Comparison of ENCODE assay signal across 17 cellular contexts in genomic region chr14:64069634-64070359, GRCh38.
"Had no signal": no experiment of that assay in that cellular context is flagged by ENCODE, and none has a peak within 500 bp of the region (broad histone marks: within the 10 kb centered on the region; RNA-seq: fewer than 3 reads in every experiment).

No MANE protein-coding gene starts in this region.

- H3K4me3 ChIP-seq: adrenal gland, colonic mucosa, SK-N-MC, smooth muscle cell, thoracic aorta had no signal

- H3K27ac ChIP-seq: adrenal gland, colonic mucosa, foreskin keratinocyte, SK-N-MC had no signal

- H3K9me3 Mint-ChIP-seq: stimulated activated naive CD8-positive, alpha-beta T cell treated with anti-CD3 and anti-CD28 coated beads, Interleukin-15, amount 100 ng/mL, for 72 hours had no signal

- DNase-seq: activated CD4-positive, alpha-beta T cell treated with anti-CD3 and anti-CD28 coated beads, Interleukin-2, amount 50 U/mL, for 1 hour; activated CD8-positive, alpha-beta memory T cell treated with anti-CD3 and anti-CD28 coated beads for 24 hours; activated naive CD4-positive, alpha-beta T cell treated with Interleukin-2 at 50 U/mL for 16 hours; adrenal gland; central memory CD4-positive, alpha-beta T cell; colonic mucosa; left colon; naive B cell; posterior cingulate gyrus; right cardiac atrium; stimulated activated naive CD8-positive, alpha-beta T cell treated with anti-CD3 and anti-CD28 coated beads, Interleukin-15, amount 100 ng/mL, for 72 hours had no signal

- H3K27ac Mint-ChIP-seq: stimulated activated naive CD8-positive, alpha-beta T cell treated with anti-CD3 and anti-CD28 coated beads, Interleukin-15, amount 100 ng/mL, for 72 hours had no signal

- H3K4me3 Mint-ChIP-seq: naive B cell; stimulated activated naive CD8-positive, alpha-beta T cell treated with anti-CD3 and anti-CD28 coated beads, Interleukin-15, amount 100 ng/mL, for 72 hours had no signal

- H3K27me3 Mint-ChIP-seq: naive B cell; stimulated activated naive CD8-positive, alpha-beta T cell treated with anti-CD3 and anti-CD28 coated beads, Interleukin-15, amount 100 ng/mL, for 72 hours had no signal

- H3K36me3 ChIP-seq: colonic mucosa had no signal

- H3K27me3 ChIP-seq: adrenal gland, colonic mucosa, foreskin keratinocyte had no signal

- H3K9me3 ChIP-seq: adrenal gland, colonic mucosa, thoracic aorta had no signal

- H3K4me1 Mint-ChIP-seq: naive B cell; stimulated activated naive CD8-positive, alpha-beta T cell treated with anti-CD3 and anti-CD28 coated beads, Interleukin-15, amount 100 ng/mL, for 72 hours had no signal

- ATAC-seq: activated CD4-positive, CD25-positive, alpha-beta regulatory T cell treated with anti-CD3 and anti-CD28 coated beads, Interleukin-2, amount 50 U/mL, for 24 hours; esophagus mucosa; foreskin keratinocyte; left colon; right cardiac atrium; stimulated activated naive CD8-positive, alpha-beta T cell treated with anti-CD3 and anti-CD28 coated beads, Interleukin-15, amount 100 ng/mL, for 72 hours had no signal

- H3K4me1 ChIP-seq: colonic mucosa, foreskin keratinocyte had no signal

- H3K4me2 ChIP-seq: smooth muscle cell had no signal
